1 cellular context compared by ENCODE assay signal in the genomic region with DNA sequence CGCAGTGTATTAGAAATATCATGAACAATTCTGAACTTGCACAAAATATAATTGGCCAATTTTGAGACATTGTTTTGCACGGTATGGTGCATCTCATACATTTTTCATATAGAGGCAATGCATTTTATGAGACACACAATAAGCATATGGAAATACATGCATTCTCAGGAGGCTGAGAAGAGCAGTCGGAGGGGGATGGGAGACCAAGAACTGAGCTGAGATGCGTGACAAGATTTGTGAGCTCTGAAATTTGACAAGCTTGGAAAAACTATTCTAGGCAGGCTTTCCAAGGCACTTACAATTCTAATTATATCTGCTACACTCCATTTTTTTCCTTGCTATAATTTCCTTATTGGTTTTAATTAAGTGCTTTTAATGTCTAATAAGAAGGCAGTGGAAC.
TF ChIP-seq lines count a peak whose summit lies in the region.

No MANE protein-coding gene starts in this region.

TF ChIP-seq in SK-N-SH treated with all-trans-retinoic acid at 6 μM for 48 hours, 23 proteins besides CTCF, POLR2A, EP300 and RAD21 (continued from another document):
- TF ChIP-seq ESRRG (CRISPR knock-in tag; IDR thresholded peaks at IDR 0.05) (no peak), RARB (CRISPR knock-in tag; IDR thresholded peaks at IDR 0.05) (no peak), TCF4 (CRISPR knock-in tag; IDR thresholded peaks at IDR 0.05; ENCODE audit: borderline replicate concordance) (no peak), POU6F1 (CRISPR knock-in tag; IDR thresholded peaks at IDR 0.05; ENCODE audit: borderline replicate concordance, low read depth) (no peak)
- TF ChIP-seq, protein P1, sequence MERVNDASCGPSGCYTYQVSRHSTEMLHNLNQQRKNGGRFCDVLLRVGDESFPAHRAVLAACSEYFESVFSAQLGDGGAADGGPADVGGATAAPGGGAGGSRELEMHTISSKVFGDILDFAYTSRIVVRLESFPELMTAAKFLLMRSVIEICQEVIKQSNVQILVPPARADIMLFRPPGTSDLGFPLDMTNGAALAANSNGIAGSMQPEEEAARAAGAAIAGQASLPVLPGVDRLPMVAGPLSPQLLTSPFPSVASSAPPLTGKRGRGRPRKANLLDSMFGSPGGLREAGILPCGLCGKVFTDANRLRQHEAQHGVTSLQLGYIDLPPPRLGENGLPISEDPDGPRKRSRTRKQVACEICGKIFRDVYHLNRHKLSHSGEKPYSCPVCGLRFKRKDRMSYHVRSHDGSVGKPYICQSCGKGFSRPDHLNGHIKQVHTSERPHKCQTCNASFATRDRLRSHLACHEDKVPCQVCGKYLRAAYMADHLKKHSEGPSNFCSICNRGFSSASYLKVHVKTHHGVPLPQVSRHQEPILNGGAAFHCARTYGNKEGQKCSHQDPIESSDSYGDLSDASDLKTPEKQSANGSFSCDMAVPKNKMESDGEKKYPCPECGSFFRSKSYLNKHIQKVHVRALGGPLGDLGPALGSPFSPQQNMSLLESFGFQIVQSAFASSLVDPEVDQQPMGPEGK (CRISPR knock-in tag; IDR thresholded peaks at IDR 0.05; ENCODE audit: borderline replicate concordance): no peak
TF ChIP-seq in SK-N-SH treated with all-trans-retinoic acid at 6 μM for 48 hours: peak in this region for 0.
